In the genomic region with DNA sequence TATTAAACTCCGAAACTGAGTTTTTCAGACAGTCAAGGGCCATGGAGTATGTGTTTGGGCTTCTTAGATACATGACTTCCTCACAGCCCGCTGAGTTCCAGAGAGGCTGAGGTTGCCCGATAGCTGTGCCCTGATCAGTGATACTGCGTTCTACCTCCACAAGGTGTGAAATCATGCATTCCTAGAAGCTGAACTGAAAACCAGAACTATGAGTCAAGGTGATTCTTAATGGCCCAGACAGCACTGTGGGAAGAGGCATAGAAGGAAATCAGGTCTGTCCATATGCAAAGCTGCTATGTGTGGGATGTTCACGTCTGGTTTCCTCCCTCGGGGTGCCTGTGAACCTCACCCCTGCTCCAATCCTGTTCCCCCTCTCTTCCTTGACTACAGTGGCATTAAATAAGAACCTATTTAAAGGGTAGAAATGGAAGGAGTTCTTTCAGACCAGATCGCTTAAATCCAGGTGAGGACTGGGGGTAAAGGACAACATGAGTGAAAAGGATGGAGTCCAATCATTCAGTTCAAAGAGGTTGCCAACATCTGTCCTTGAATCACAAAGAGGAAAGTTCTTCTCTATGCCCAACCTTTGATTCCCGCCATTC, we compare ENCODE assay signal across 7 cellular contexts.
DNase-seq lines count a peak whose midpoint lies in the region; ATAC-seq lines count a peak whose summit lies in the region.

No MANE protein-coding gene starts in this region.

- H3K4me1 Mint-ChIP-seq in CD8-positive, alpha-beta memory T cell = peaks cover 25 to 38% (median 37%) of the 10 kb centered on the region in 3 donors

- CTCF ChIA-PET in CD8-positive, alpha-beta memory T cell (lab: Charles Lee) = no interaction called here

- POLR2A ChIA-PET in CD8-positive, alpha-beta memory T cell (lab: Charles Lee) = no interaction called here

- peaks cover 19% of the 10 kb centered on the region for H3K4me1 ChIP-seq in CD8-positive, alpha-beta memory T cell (ENCODE audit: insufficient read depth, low read length)

- no peaks in the 10 kb centered on the region for H3K36me3 ChIP-seq in CD8-positive, alpha-beta memory T cell (ENCODE audit: insufficient read depth, low read length)

- peaks cover 0 to 2% (median 0%) of the 10 kb centered on the region in 3 donors for H3K36me3 Mint-ChIP-seq in CD8-positive, alpha-beta memory T cell

- peak overlapping the region in 2 of 8 donors; percentile 11 to 86 for H3K27ac Mint-ChIP-seq in CD8-positive, alpha-beta memory T cell

- peak; percentile 64 for DNase-seq in activated CD8-positive, alpha-beta memory T cell treated with anti-CD3 and anti-CD28 coated beads, Interleukin-2, amount 50 U/mL, for 48 hours
- peak; percentile 43 to 46 for DNase-seq in stimulated activated CD4-positive, alpha-beta T cell treated with anti-CD3 and anti-CD28 coated beads, Interleukin-15, amount 100 ng/mL, for 48 hours (ENCODE audit: low read depth in 2 of 2)
- no peak for DNase-seq in SK-N-DZ (ENCODE audit: low spot score)
- DNase-seq in CD8-positive, alpha-beta memory T cell = no peak
- no peak for DNase-seq in NCI-H2171 (lab: John Stamatoyannopoulos, UW)

- no peaks in the 10 kb centered on the region for H3K27me3 Mint-ChIP-seq in CD8-positive, alpha-beta memory T cell

- no peaks in the 10 kb centered on the region for H3K9me3 Mint-ChIP-seq in CD8-positive, alpha-beta memory T cell

- H3K4me3 ChIP-seq in CD8-positive, alpha-beta memory T cell (ENCODE audit: low read length) = no peak overlapping the region

- no peaks in the 10 kb centered on the region for H3K9me3 ChIP-seq in CD8-positive, alpha-beta memory T cell (ENCODE audit: low read length)

- H3K27me3 ChIP-seq in CD8-positive, alpha-beta memory T cell (ENCODE audit: insufficient read depth, low read length, poor library complexity, severe bottlenecking) = no peaks in the 10 kb centered on the region

- ATAC-seq in GM19395 (IDR thresholded peaks at IDR 0.05; ENCODE audit: unreplicated experiment) (peak; percentile 77), HG03103 (IDR thresholded peaks at IDR 0.05; ENCODE audit: low read depth, unreplicated experiment) (peak; percentile 63)

- peak overlapping the region in 2 of 7 donors; percentile 6 to 36 for H3K4me3 Mint-ChIP-seq in CD8-positive, alpha-beta memory T cell

- H3K27ac ChIP-seq in CD8-positive, alpha-beta memory T cell (ENCODE audit: low read depth, low read length) = no peak overlapping the region

Comparison
In these comparisons a context has a peak if more than half of its experiments do, and no peak if none do; other contexts are left out.
1. DNase-seq: peak in activated CD8-positive, alpha-beta memory T cell treated with anti-CD3 and anti-CD28 coated beads, Interleukin-2, amount 50 U/mL, for 48 hours (single experiment) and stimulated activated CD4-positive, alpha-beta T cell treated with anti-CD3 and anti-CD28 coated beads, Interleukin-15, amount 100 ng/mL, for 48 hours (2 of 2); none in SK-N-DZ (single experiment), CD8-positive, alpha-beta memory T cell (0 of 5) and NCI-H2171 (single experiment).